Comparison of ENCODE assay signal across 13 cellular contexts in genomic region chr5:68435611-68436010, GRCh38.
DNase-seq lines count a peak whose midpoint lies in the region; ATAC-seq lines count a peak whose summit lies in the region.
"Had no signal": no experiment of that assay in that cellular context is flagged by ENCODE, and none has a peak within 500 bp of the region (broad histone marks: within the 10 kb centered on the region; RNA-seq: fewer than 3 reads in every experiment).

No MANE protein-coding gene starts in this region.

- H3K9me3 Mint-ChIP-seq in stimulated activated naive B cell treated with anti-CD40 and anti-IgM and Interleukin-4, amounts not matched to agents 10 μg/mL and 1 μg/mL and 100 μg/mL, for 72 hours, result no peaks in the 10 kb centered on the region

- H3K27me3 Mint-ChIP-seq in stimulated activated naive B cell treated with anti-CD40 and anti-IgM and Interleukin-4, amounts not matched to agents 10 μg/mL and 1 μg/mL and 100 μg/mL, for 72 hours, result no peaks in the 10 kb centered on the region

- H3K27me3 ChIP-seq in layer of hippocampus (ENCODE audit: control insufficient read depth, insufficient read depth, low read length), result no peaks in the 10 kb centered on the region

- H3K36me3 Mint-ChIP-seq in stimulated activated naive B cell treated with anti-CD40 and anti-IgM and Interleukin-4, amounts not matched to agents 10 μg/mL and 1 μg/mL and 100 μg/mL, for 72 hours, result peaks cover 0 to 3% of the 10 kb centered on the region in 2 donors

- H3K27ac Mint-ChIP-seq in stimulated activated naive B cell treated with anti-CD40 and anti-IgM and Interleukin-4, amounts not matched to agents 10 μg/mL and 1 μg/mL and 100 μg/mL, for 72 hours, result peak overlapping the region; percentile 82

- peak overlapping the region; percentile 10 to 46 for H3K4me3 Mint-ChIP-seq in stimulated activated naive B cell treated with anti-CD40 and anti-IgM and Interleukin-4, amounts not matched to agents 10 μg/mL and 1 μg/mL and 100 μg/mL, for 72 hours

- H3K27ac ChIP-seq in layer of hippocampus (ENCODE audit: low read depth, low read length), result peak overlapping the region; percentile 6

- DNase-seq in KG1 (lab: John Stamatoyannopoulos, UW) (peak; percentile 38), SKM-1 treated with dmso at 0.1 percent for 144 hours (lab: John Stamatoyannopoulos, UW; ENCODE audit: unreplicated experiment) (peak; percentile 64), NCI-H1436 (lab: John Stamatoyannopoulos, UW) (no peak), NCI-H524 (lab: John Stamatoyannopoulos, UW) (no peak)
- peak; percentile 40 for DNase-seq in stimulated activated naive B cell treated with anti-CD40 and anti-IgM and Interleukin-4, amounts not matched to agents 10 μg/mL and 1 μg/mL and 100 μg/mL, for 72 hours
- DNase-seq: activated T-cell treated with anti-CD3 and anti-CD28 coated beads for 4 hours; DMS 273 treated with DMSO at 0.1 percent for 48 hours; NCI-H146; NK-92 treated with Interleukin-12 subunit alpha and Interleukin-12 subunit beta, amount 100 ng/mL, for 24 hours; stimulated activated CD4-positive, alpha-beta T cell treated with anti-CD3 and anti-CD28 coated beads, Interleukin-12 subunit alpha, Interleukin-12 subunit beta, amount 100 ng/mL, for 4 hours; T1000 had no signal

- peak; percentile 51 for ATAC-seq in stimulated activated naive B cell treated with anti-CD40 and anti-IgM and Interleukin-4, amounts not matched to agents 10 μg/mL and 1 μg/mL and 100 μg/mL, for 72 hours (replicated peaks)
- no peak for ATAC-seq in HG02973 (IDR thresholded peaks at IDR 0.05; ENCODE audit: unreplicated experiment)

- H3K4me1 Mint-ChIP-seq in stimulated activated naive B cell treated with anti-CD40 and anti-IgM and Interleukin-4, amounts not matched to agents 10 μg/mL and 1 μg/mL and 100 μg/mL, for 72 hours, result peaks cover 41 to 61% of the 10 kb centered on the region in 2 donors

Comparison
In these comparisons a context has a peak if more than half of its experiments do, and no peak if none do; other contexts are left out.
1. DNase-seq: peak in KG1 (single experiment), SKM-1 treated with dmso at 0.1 percent for 144 hours (single experiment) and stimulated activated naive B cell treated with anti-CD40 and anti-IgM and Interleukin-4, amounts not matched to agents 10 μg/mL and 1 μg/mL and 100 μg/mL, for 72 hours (single experiment); none in NCI-H1436 (single experiment) and NCI-H524 (0 of 2).